18 cellular contexts compared by ENCODE assay signal in genomic region chr17:43722269-43722619, GRCh38. TPM values are rescaled to one million over a fixed set of nuclear protein-coding genes. Genes with fewer than 3 reads are reported as not detected.
"Had no signal": no experiment of that assay in that cellular context is flagged by ENCODE, and none has a peak within 500 bp of the region (broad histone marks: within the 10 kb centered on the region; RNA-seq: fewer than 3 reads in every experiment).

No MANE protein-coding gene starts in this region.

- H3K79me2 ChIP-seq: hepatocyte had no signal

- H3K36me3 Mint-ChIP-seq: stimulated activated memory B cell treated with anti-CD40 and anti-IgM and Interleukin-4, amounts not matched to agents 10 μg/mL and 1 μg/mL and 100 μg/mL, for 72 hours had no signal

- H3K4me2 ChIP-seq: hepatocyte had no signal

- DNase-seq: activated CD4-positive, alpha-beta memory T cell treated with anti-CD3 and anti-CD28 coated beads for 36 hours; activated CD4-positive, alpha-beta T cell treated with anti-CD3 and anti-CD28 coated beads for 1 hour; activated T-cell treated with anti-CD3 and anti-CD28 coated beads, Interleukin-2, amount 50 U/mL, for 72 hours; central memory CD4-positive, alpha-beta T cell; effector memory CD4-positive, alpha-beta T cell; left ventricle myocardium superior; posterior cingulate gyrus; small intestine; substantia nigra; trophoblast cell had no signal

- H3K27me3 Mint-ChIP-seq: activated CD4-positive, alpha-beta memory T cell treated with anti-CD3 and anti-CD28 coated beads for 36 hours; stimulated activated memory B cell treated with anti-CD40 and anti-IgM and Interleukin-4, amounts not matched to agents 10 μg/mL and 1 μg/mL and 100 μg/mL, for 72 hours had no signal

- H3K9me3 Mint-ChIP-seq: activated CD4-positive, alpha-beta memory T cell treated with anti-CD3 and anti-CD28 coated beads for 36 hours had no signal

- H3K4me3 ChIP-seq: adrenal gland, hepatocyte, right atrium auricular region had no signal

- H2AFZ ChIP-seq: hepatocyte had no signal

- H3K27ac Mint-ChIP-seq: activated T-cell treated with anti-CD3 and anti-CD28 coated beads, Interleukin-2, amount 50 U/mL, for 72 hours had no signal

- H3K9me3 ChIP-seq: adrenal gland, right atrium auricular region had no signal

- H3K27me3 ChIP-seq: adrenal gland, hepatocyte, right atrium auricular region had no signal

- FAIRE-seq: small intestine had no signal

- ATAC-seq: activated T-cell treated with anti-CD3 and anti-CD28 coated beads, Interleukin-2, amount 50 U/mL, for 72 hours; left ventricle myocardium superior; stimulated activated memory B cell treated with anti-CD40 and anti-IgM and Interleukin-4, amounts not matched to agents 10 μg/mL and 1 μg/mL and 100 μg/mL, for 72 hours had no signal

- H3K27ac ChIP-seq: hepatocyte, right atrium auricular region had no signal

- H3K36me3 ChIP-seq: adrenal gland, right atrium auricular region had no signal

RNA-seq across cellular contexts. Expression of gene SOST, which starts 36.3 kb away (rescaled TPM):
- total RNA-seq: activated CD4-positive, alpha-beta memory T cell treated with anti-CD3 and anti-CD28 coated beads for 36 hours; activated T-cell treated with anti-CD3 and anti-CD28 coated beads, Interleukin-2, amount 50 U/mL, for 72 hours; adrenal gland; epithelial cell of proximal tubule; hepatocyte; kidney epithelial cell; left ventricle myocardium superior; mesenteric fat pad; myocyte; right atrium auricular region had no signal
- polyA plus RNA-seq: adrenal gland, hepatocyte, small intestine had no signal

RNA-seq across cellular contexts. Expression of gene CFAP97D1, which starts 58.0 kb away (rescaled TPM):
- total RNA-seq: activated CD4-positive, alpha-beta memory T cell treated with anti-CD3 and anti-CD28 coated beads for 36 hours; activated T-cell treated with anti-CD3 and anti-CD28 coated beads, Interleukin-2, amount 50 U/mL, for 72 hours; epithelial cell of proximal tubule; kidney epithelial cell; left ventricle myocardium superior; mesenteric fat pad; myocyte; right atrium auricular region had no signal
- polyA plus RNA-seq: adrenal gland, hepatocyte, small intestine had no signal
